ENCODE assay signal across 18 cellular contexts in genomic region chr4:165682621-165683020, GRCh38.
DNase-seq lines count a peak whose midpoint lies in the region; ATAC-seq and TF ChIP-seq lines count a peak whose summit lies in the region.
"Had no signal": no experiment of that assay in that cellular context is flagged by ENCODE, and none has a peak within 500 bp of the region (broad histone marks: within the 10 kb centered on the region; RNA-seq: fewer than 3 reads in every experiment).

No MANE protein-coding gene starts in this region.

- peaks cover 25% of the 10 kb centered on the region for H3K4me1 Mint-ChIP-seq in osteocyte (ENCODE audit: unreplicated experiment)
- H3K4me1 Mint-ChIP-seq: B cell had no signal

- no peaks in the 10 kb centered on the region for H3K36me3 Mint-ChIP-seq in osteocyte (ENCODE audit: unreplicated experiment)
- H3K36me3 Mint-ChIP-seq: CD8-positive, alpha-beta T cell had no signal

- H3K9me3 ChIP-seq in RWPE2 (ENCODE audit: severe bottlenecking): no peaks in the 10 kb centered on the region
- H3K9me3 ChIP-seq: BLaER1 treated with 17β-estradiol and CSF1 and Interleukin-3, amounts not matched to agents 10 nM and 100 nM had no signal

- H3K36me3 ChIP-seq in RWPE2 (ENCODE audit: low read depth): no peaks in the 10 kb centered on the region
- H3K36me3 ChIP-seq: BLaER1 treated with 17β-estradiol and CSF1 and Interleukin-3, amounts not matched to agents 10 nM and 100 nM had no signal

- H3K27me3 ChIP-seq in RWPE2 (ENCODE audit: insufficient read depth, poor library complexity, severe bottlenecking): no peaks in the 10 kb centered on the region
- H3K27me3 ChIP-seq: BLaER1 treated with 17β-estradiol and CSF1 and Interleukin-3, amounts not matched to agents 10 nM and 100 nM had no signal

- H3K27ac ChIP-seq in RWPE2 (ENCODE audit: poor library complexity, severe bottlenecking): peak overlapping the region; percentile 51

- H3K4me1 ChIP-seq in RWPE2 (ENCODE audit: insufficient read depth, poor library complexity, severe bottlenecking): peaks cover 23% of the 10 kb centered on the region

- TF ChIP-seq CTCF in RWPE2 (IDR thresholded peaks at IDR 0.05; ENCODE audit: poor library complexity, severe bottlenecking) (no peak), cardiac fibroblast (IDR thresholded peaks at IDR 0.05; ENCODE audit: low read depth, low read length) (no peak), osteocyte (IDR thresholded peaks at IDR 0.05) (no peak)

- ATAC-seq in RWPE2 (ENCODE audit: low read depth) (peak; percentile 48; the same call in 2 of the 3 replicates), GM19467 (IDR thresholded peaks at IDR 0.05; ENCODE audit: unreplicated experiment) (no peak)
- ATAC-seq: CD8-positive, alpha-beta T cell; HCT116 had no signal

- DNase-seq in ELR (ENCODE audit: low read depth) (peak; percentile 10), RWPE2 (ENCODE audit: low spot score) (no peak), cardiac fibroblast (ENCODE audit: low read depth in 2 of 2) (peak; percentile 2 to 49), osteocyte (ENCODE audit: extremely low spot score, unreplicated experiment) (no peak), GM19238 (ENCODE audit: insufficient read length, low spot score) (no peak)
- DNase-seq: Calu3; CD8-positive, alpha-beta T cell; DMS 273 treated with DMSO at 0.1 percent for 48 hours; DMS53; DND-41; GDM1; GOT3; H7; HFFc6 had no signal

- no peak overlapping the region for H3K4me3 ChIP-seq in RWPE2 (ENCODE audit: severe bottlenecking)
- no peak overlapping the region for H3K4me3 ChIP-seq in cardiac fibroblast (replicated peaks in 1 of 2; ENCODE audit: low read depth in 2 of 2, low read length in 2 of 2)
- H3K4me3 ChIP-seq: BLaER1 treated with 17β-estradiol and CSF1 and Interleukin-3, amounts not matched to agents 10 nM and 100 nM had no signal

- H3K27me3 Mint-ChIP-seq in osteocyte (ENCODE audit: unreplicated experiment): no peaks in the 10 kb centered on the region
- H3K27me3 Mint-ChIP-seq: B cell had no signal

- H3K9me3 Mint-ChIP-seq in osteocyte (ENCODE audit: unreplicated experiment): peaks cover 4% of the 10 kb centered on the region
- H3K9me3 Mint-ChIP-seq: CD8-positive, alpha-beta T cell had no signal

- H3K27ac Mint-ChIP-seq in osteocyte (ENCODE audit: unreplicated experiment): no peak overlapping the region
- H3K27ac Mint-ChIP-seq: B cell; CD8-positive, alpha-beta T cell; HFFc6 had no signal

- H3K4me3 Mint-ChIP-seq in osteocyte (ENCODE audit: unreplicated experiment): no peak overlapping the region
- H3K4me3 Mint-ChIP-seq: B cell; CD8-positive, alpha-beta T cell; HFFc6 had no signal

Comparison
In these comparisons a context has a peak if more than half of its experiments do, and no peak if none do; other contexts are left out.
1. DNase-seq: peak in ELR (single experiment) and cardiac fibroblast (2 of 2); none in RWPE2 (single experiment), osteocyte (single experiment) and GM19238 (single experiment).